Comparison of ENCODE assay signal across 1 cellular context in genomic region chr3:28345690-28346089, GRCh38.
TF ChIP-seq lines count a peak whose summit lies in the region.

No MANE protein-coding gene starts in this region.

TF ChIP-seq in neural cell, 6 proteins besides CTCF, POLR2A, EP300 and RAD21 (continued from another document):
- TF ChIP-seq REST (IDR thresholded peaks at IDR 0.05; ENCODE audit: borderline replicate concordance): no peak
